Comparison of ENCODE assay signal across 19 cellular contexts in the genomic region with DNA sequence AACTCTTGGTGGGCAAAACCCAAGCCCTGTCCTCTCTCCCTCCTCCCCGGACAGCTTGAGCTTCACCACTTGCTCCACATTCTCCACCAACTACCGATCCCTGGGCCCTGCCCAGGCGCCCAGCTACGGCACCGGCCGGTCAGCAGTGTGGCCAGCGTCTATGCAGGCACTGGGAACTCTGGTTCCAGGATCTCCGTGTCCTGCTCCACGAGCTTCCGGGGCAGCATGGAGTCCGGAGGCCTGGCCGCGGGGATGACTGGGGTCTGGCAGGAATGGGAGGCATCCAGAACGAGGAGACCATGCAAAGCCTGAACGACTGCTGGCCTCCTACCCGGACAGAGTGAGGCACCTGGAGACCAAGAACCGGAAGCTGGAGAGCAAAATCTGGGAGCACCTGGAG.
A peak's percentile ranks its signal among the peaks of the same experiment; 100 is the strongest.
DNase-seq lines count a peak whose midpoint lies in the region; ATAC-seq and TF ChIP-seq lines count a peak whose summit lies in the region.
"Had no signal": no experiment of that assay in that cellular context is flagged by ENCODE, and none has a peak within 500 bp of the region (broad histone marks: within the 10 kb centered on the region; RNA-seq: fewer than 3 reads in every experiment).

No MANE protein-coding gene starts in this region.

- H3K36me3 ChIP-seq in spleen (no peaks in the 10 kb centered on the region), gastroesophageal sphincter (no peaks in the 10 kb centered on the region)
- H3K36me3 ChIP-seq: BE2C, SJSA1 had no signal

- TF ChIP-seq CTCF in spleen (IDR thresholded peaks at IDR 0.05 in 8 of 11, conservative IDR thresholded peaks at IDR 0.05 in 3 of 11) = no peak
- TF ChIP-seq CTCF in gastroesophageal sphincter (IDR thresholded peaks at IDR 0.05) = no peak

- no peak for TF ChIP-seq POLR2A in spleen (IDR thresholded peaks at IDR 0.05)
- no peak for TF ChIP-seq POLR2A in gastroesophageal sphincter (IDR thresholded peaks at IDR 0.05)

- H3K9me3 ChIP-seq in right cardiac atrium (ENCODE audit: control insufficient read depth, low read length) (peaks cover 3% of the 10 kb centered on the region), spleen (peaks cover 0 to 22% (median 14%) of the 10 kb centered on the region in 8 donors), gastroesophageal sphincter (peaks cover 0 to 28% (median 0%) of the 10 kb centered on the region in 3 donors)
- H3K9me3 ChIP-seq: BE2C, SJSA1 had no signal

- H3K4me1 ChIP-seq in right cardiac atrium (ENCODE audit: control insufficient read depth, insufficient read depth, low read length) (peaks cover 6% of the 10 kb centered on the region), spleen (peaks cover 0 to 10% (median 0%) of the 10 kb centered on the region in 6 donors), gastroesophageal sphincter (no peaks in the 10 kb centered on the region)
- H3K4me1 ChIP-seq: A549, BE2C, SJSA1 had no signal

- WGBS in right cardiac atrium = 86% methylated on average over 17 of the region's 17 CpGs
- WGBS in spleen, 5 donors = 81 to 95% (median 88%) methylated on average over 16 to 17 of the region's 17 CpGs
- 78 to 100% methylated on average over 3 to 4 of the region's 17 CpGs for WGBS in gastroesophageal sphincter (ENCODE audit: low coverage in 1 of 2), 2 donors

- ATAC-seq in right cardiac atrium (no peak), left lobe of liver (no peak), HG02763 (IDR thresholded peaks at IDR 0.05; ENCODE audit: unreplicated experiment) (no peak), gastroesophageal sphincter (no peak), HG03354 (IDR thresholded peaks at IDR 0.05; ENCODE audit: poor library complexity, severe bottlenecking, unreplicated experiment) (no peak)
- ATAC-seq: A549, Panc1 had no signal

- H3K4me3 ChIP-seq in right cardiac atrium (ENCODE audit: low read length) = no peak overlapping the region
- H3K4me3 ChIP-seq in spleen = no peak overlapping the region
- H3K4me3 ChIP-seq in gastroesophageal sphincter = no peak overlapping the region
- H3K4me3 ChIP-seq: A549, SJSA1 had no signal

- TF ChIP-seq EP300 in gastroesophageal sphincter (IDR thresholded peaks at IDR 0.05) = no peak

- peak; percentile 35 for DNase-seq in cardiac septum (ENCODE audit: low spot score)
- DNase-seq in right cardiac atrium = no peak
- peak; percentile 29 for DNase-seq in left lobe of liver (ENCODE audit: low spot score)
- DNase-seq in spleen = peak; percentile 70
- DNase-seq: BE2C; CD4-positive, CD25-positive, alpha-beta regulatory T cell; Karpas-422; NCI-H1105 treated with DMSO at 0.1 percent for 48 hours; NCI-H2029 treated with DMSO at 0.1 percent for 48 hours; NCI-H2171; NCI-H345; NCI-H524; NCI-H774 had no signal

- H3K27me3 ChIP-seq in right cardiac atrium (ENCODE audit: control insufficient read depth, insufficient read depth) (no peaks in the 10 kb centered on the region), spleen (replicated peaks in 1 of 7) (peaks cover 0 to 18% (median 0%) of the 10 kb centered on the region in 7 donors), gastroesophageal sphincter (no peaks in the 10 kb centered on the region)
- H3K27me3 ChIP-seq: SJSA1 had no signal

- H3K27ac ChIP-seq in right cardiac atrium (ENCODE audit: low read length) (no peak overlapping the region), spleen (no peak overlapping the region), gastroesophageal sphincter (no peak overlapping the region)
- H3K27ac ChIP-seq: A549, SJSA1 had no signal

- intact Hi-C loops in cardiac septum (cut with DNase I) = no loop called here
- intact Hi-C loops in right cardiac atrium (cut with DNase I) = no loop called here
- intact Hi-C loops in spleen (cut with DNase I; ENCODE audit: low total_unique reads) = loop anchor here (5.0 to 10.0 kb wide), 2 partner anchors 482 to 575 kb away; no protein-coding TSS in a partner anchor

Comparison
In these comparisons a context has a peak if more than half of its experiments do, and no peak if none do; other contexts are left out.
1. DNase-seq: peak in cardiac septum (single experiment), left lobe of liver (single experiment) and spleen (single experiment); none in right cardiac atrium (0 of 3).